In genomic region chr2:98438190-98439133, GRCh38 we compare ENCODE assay signal across 12 cellular contexts. TPM values are rescaled to one million over a fixed set of nuclear protein-coding genes. Genes with fewer than 3 reads are reported as not detected.
DNase-seq lines count a peak whose midpoint lies in the region; ATAC-seq lines count a peak whose summit lies in the region.
"Had no signal": no experiment of that assay in that cellular context is flagged by ENCODE, and none has a peak within 500 bp of the region (broad histone marks: within the 10 kb centered on the region; RNA-seq: fewer than 3 reads in every experiment).

No MANE protein-coding gene starts in this region.

- H3K27me3 Mint-ChIP-seq in activated T-cell treated with anti-CD3 and anti-CD28 coated beads, Interleukin-2, amount 50 U/mL, for 72 hours (ENCODE audit: low read depth) = no peaks in the 10 kb centered on the region
- peaks cover 8% of the 10 kb centered on the region for H3K27me3 Mint-ChIP-seq in stimulated activated memory B cell treated with anti-CD40 and anti-IgM and Interleukin-4, amounts not matched to agents 10 μg/mL and 1 μg/mL and 100 μg/mL, for 72 hours

- no peak for DNase-seq in activated T-cell treated with anti-CD3 and anti-CD28 coated beads, Interleukin-2, amount 50 U/mL, for 72 hours
- DNase-seq in activated T-cell treated with anti-CD3 and anti-CD28 coated beads, Interleukin-2, amount 50 U/mL, for 1 hour = no peak
- DNase-seq in LoVo (ENCODE audit: low spot score) (peak; percentile 36), 8988T (no peak), NCI-H1694 (lab: John Stamatoyannopoulos, UW) (no peak), AML-193 (lab: John Stamatoyannopoulos, UW) (no peak)
- DNase-seq: anterior cingulate cortex, NCI-H524, psoas muscle, T-helper 9 cell had no signal

- peak; percentile 96 to 97 for ATAC-seq in activated T-cell treated with anti-CD3 and anti-CD28 coated beads, Interleukin-2, amount 50 U/mL, for 72 hours (replicated peaks in 1 of 2)
- ATAC-seq in HG02642 (IDR thresholded peaks at IDR 0.05; ENCODE audit: poor library complexity, unreplicated experiment) = peak; percentile 78
- ATAC-seq in stimulated activated memory B cell treated with anti-CD40 and anti-IgM and Interleukin-4, amounts not matched to agents 10 μg/mL and 1 μg/mL and 100 μg/mL, for 72 hours = peak; percentile 61
- ATAC-seq: psoas muscle had no signal

- peak overlapping the region; percentile 96 for H3K27ac Mint-ChIP-seq in activated T-cell treated with anti-CD3 and anti-CD28 coated beads, Interleukin-2, amount 50 U/mL, for 72 hours
- H3K27ac Mint-ChIP-seq in stimulated activated memory B cell treated with anti-CD40 and anti-IgM and Interleukin-4, amounts not matched to agents 10 μg/mL and 1 μg/mL and 100 μg/mL, for 72 hours = no peak overlapping the region

- H3K36me3 Mint-ChIP-seq in activated T-cell treated with anti-CD3 and anti-CD28 coated beads, Interleukin-2, amount 50 U/mL, for 72 hours (ENCODE audit: insufficient read depth in 2 of 2) = peaks cover 8 to 16% of the 10 kb centered on the region in 2 donors
- no peaks in the 10 kb centered on the region for H3K36me3 Mint-ChIP-seq in stimulated activated memory B cell treated with anti-CD40 and anti-IgM and Interleukin-4, amounts not matched to agents 10 μg/mL and 1 μg/mL and 100 μg/mL, for 72 hours

- H3K9me3 Mint-ChIP-seq in activated T-cell treated with anti-CD3 and anti-CD28 coated beads, Interleukin-2, amount 50 U/mL, for 72 hours = peaks cover 8 to 10% of the 10 kb centered on the region in 2 donors
- peaks cover 19% of the 10 kb centered on the region for H3K9me3 Mint-ChIP-seq in stimulated activated memory B cell treated with anti-CD40 and anti-IgM and Interleukin-4, amounts not matched to agents 10 μg/mL and 1 μg/mL and 100 μg/mL, for 72 hours

- peaks cover 20% of the 10 kb centered on the region for H3K4me1 Mint-ChIP-seq in activated T-cell treated with anti-CD3 and anti-CD28 coated beads, Interleukin-2, amount 50 U/mL, for 72 hours (ENCODE audit: low read depth)
- peaks cover 6% of the 10 kb centered on the region for H3K4me1 Mint-ChIP-seq in stimulated activated memory B cell treated with anti-CD40 and anti-IgM and Interleukin-4, amounts not matched to agents 10 μg/mL and 1 μg/mL and 100 μg/mL, for 72 hours

- peak overlapping the region; percentile 63 to 92 for H3K4me3 Mint-ChIP-seq in activated T-cell treated with anti-CD3 and anti-CD28 coated beads, Interleukin-2, amount 50 U/mL, for 72 hours
- H3K4me3 Mint-ChIP-seq in stimulated activated memory B cell treated with anti-CD40 and anti-IgM and Interleukin-4, amounts not matched to agents 10 μg/mL and 1 μg/mL and 100 μg/mL, for 72 hours = no peak overlapping the region

RNA-seq across cellular contexts. Expression of gene INPP4A, which starts 6.2 kb away (rescaled TPM):
- 10 to 100 TPM; 51.6 to 55.1 TPM for total RNA-seq in activated T-cell treated with anti-CD3 and anti-CD28 coated beads, Interleukin-2, amount 50 U/mL, for 72 hours
